Comparison of ENCODE assay signal across 20 cellular contexts in the genomic region with DNA sequence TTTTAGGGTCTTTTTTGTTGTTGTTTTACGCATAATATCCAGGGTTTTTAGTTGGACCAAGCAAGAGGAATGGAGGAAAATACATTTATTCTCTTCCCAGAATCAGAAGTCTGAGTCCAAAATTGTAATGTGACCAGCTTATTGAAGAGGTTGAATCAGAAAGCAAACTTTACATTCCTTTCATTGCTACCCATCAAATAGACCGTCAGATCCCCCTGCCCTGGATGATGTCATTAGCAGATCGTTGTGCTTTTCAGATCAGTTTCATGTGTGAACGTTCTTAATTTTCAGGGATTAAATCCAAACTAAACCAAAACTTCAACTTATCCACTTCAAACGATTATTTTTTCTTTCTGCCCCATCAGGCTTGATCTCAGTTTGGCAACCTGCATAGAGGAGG.
"Had no signal": no experiment of that assay in that cellular context is flagged by ENCODE, and none has a peak within 500 bp of the region (broad histone marks: within the 10 kb centered on the region; RNA-seq: fewer than 3 reads in every experiment).

No MANE protein-coding gene starts in this region.

- H3K9me3 ChIP-seq: ascending aorta, esophagus muscularis mucosa, gastrocnemius medialis, tibial artery had no signal

- H3K4me3 Mint-ChIP-seq: activated naive CD4-positive, alpha-beta T cell treated with anti-CD3 and anti-CD28 coated beads, Interleukin-2, amount 50 U/mL, for 24 hours; activated T-cell treated with anti-CD3 and anti-CD28 coated beads, Interleukin-2, amount 50 U/mL, for 4 hours; immature natural killer cell; T-helper 1 cell treated with Interleukin-12 subunit alpha and Interleukin-12 subunit beta and Interleukin-4 antibody, amounts not matched to agents 30 μg/mL and 1 μg/mL, for 36 hours had no signal

- H3K36me3 ChIP-seq: ascending aorta, esophagus muscularis mucosa, gastrocnemius medialis, tibial artery had no signal

- H3K9me3 Mint-ChIP-seq: activated naive CD4-positive, alpha-beta T cell treated with anti-CD3 and anti-CD28 coated beads, Interleukin-2, amount 50 U/mL, for 24 hours; activated T-cell treated with anti-CD3 and anti-CD28 coated beads, Interleukin-2, amount 50 U/mL, for 4 hours; immature natural killer cell; T-helper 1 cell treated with Interleukin-12 subunit alpha and Interleukin-12 subunit beta and Interleukin-4 antibody, amounts not matched to agents 30 μg/mL and 1 μg/mL, for 36 hours had no signal

- H3K4me3 ChIP-seq: ascending aorta, esophagus muscularis mucosa, gastrocnemius medialis, tibial artery had no signal

- H3K27ac ChIP-seq: ascending aorta, esophagus muscularis mucosa, gastrocnemius medialis, tibial artery had no signal

- H3K36me3 Mint-ChIP-seq: activated naive CD4-positive, alpha-beta T cell treated with anti-CD3 and anti-CD28 coated beads, Interleukin-2, amount 50 U/mL, for 24 hours; immature natural killer cell had no signal

- DNase-seq: activated CD4-positive, alpha-beta T cell treated with anti-CD3 and anti-CD28 coated beads, Interleukin-2, amount 50 U/mL, for 1 hour; activated CD8-positive, alpha-beta memory T cell treated with anti-CD3 and anti-CD28 coated beads, Interleukin-2, amount 50 U/mL, for 4 hours; activated effector memory CD4-positive, alpha-beta T cell treated with anti-CD3 and anti-CD28 coated beads, Interleukin-2, amount 50 U/mL, for 16 hours; activated T-cell treated with anti-CD3 and anti-CD28 coated beads, Interleukin-2, amount 50 U/mL, for 4 hours; dermis blood vessel endothelial cell; effector memory CD4-positive, alpha-beta T cell; gastrocnemius medialis; head of caudate nucleus; immature natural killer cell; left ventricle myocardium superior; occipital lobe; stimulated activated CD4-positive, alpha-beta T cell treated with anti-CD3 and anti-CD28 coated beads, Interleukin-2, amount 100 ng/mL, for 24 hours; stimulated activated naive CD4-positive, alpha-beta T cell treated with Interleukin-2 at 50 U/mL for 16 hours; tibial artery had no signal

- ATAC-seq: activated CD4-positive, CD25-positive, alpha-beta regulatory T cell treated with anti-CD3 and anti-CD28 coated beads, Interleukin-2, amount 50 U/mL, for 24 hours; activated T-cell treated with anti-CD3 and anti-CD28 coated beads, Interleukin-2, amount 50 U/mL, for 4 hours; gastrocnemius medialis; left ventricle myocardium superior had no signal

- H3K27ac Mint-ChIP-seq: immature natural killer cell; progenitor cell of endocrine pancreas; T-helper 1 cell treated with Interleukin-12 subunit alpha and Interleukin-12 subunit beta and Interleukin-4 antibody, amounts not matched to agents 30 μg/mL and 1 μg/mL, for 36 hours had no signal

- H3K4me1 Mint-ChIP-seq: activated naive CD4-positive, alpha-beta T cell treated with anti-CD3 and anti-CD28 coated beads, Interleukin-2, amount 50 U/mL, for 24 hours; immature natural killer cell had no signal

- H3K27me3 ChIP-seq: ascending aorta, gastrocnemius medialis, tibial artery had no signal

- H3K4me1 ChIP-seq: esophagus muscularis mucosa, gastrocnemius medialis had no signal
